Comparison of ENCODE assay signal across 9 cellular contexts in the genomic region with DNA sequence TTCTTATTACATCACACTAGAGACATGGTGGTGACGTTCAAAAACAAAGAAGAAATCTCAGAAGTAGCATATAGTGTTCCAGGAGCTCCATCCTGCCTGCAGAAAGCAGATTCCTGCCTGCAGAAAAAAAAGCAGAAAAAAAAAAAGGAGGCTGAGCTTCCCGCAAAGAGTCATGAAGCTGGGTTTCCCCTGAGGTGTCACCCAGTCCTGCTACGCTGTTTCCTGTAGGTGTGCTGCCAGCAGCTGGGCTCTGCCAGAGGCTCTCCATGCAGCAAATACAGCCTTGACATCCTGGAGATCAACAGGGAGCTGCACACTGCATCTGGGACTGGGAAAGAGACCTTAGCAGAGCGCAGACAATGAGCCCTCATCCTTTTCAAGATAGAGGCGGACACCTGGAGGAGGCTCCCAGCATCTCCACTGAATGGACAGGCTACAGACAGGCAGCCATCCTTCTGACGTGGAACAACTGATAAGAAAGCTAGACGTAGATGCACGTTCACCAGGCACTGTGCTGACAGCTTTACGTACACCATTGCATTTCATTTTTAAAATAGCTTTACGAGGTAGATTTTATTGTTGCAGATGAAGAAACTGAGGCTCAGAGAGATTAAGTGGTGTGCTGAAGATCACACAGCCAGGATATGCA.
DNase-seq lines count a peak whose midpoint lies in the region; ATAC-seq and TF ChIP-seq lines count a peak whose summit lies in the region.
"Had no signal": no experiment of that assay in that cellular context is flagged by ENCODE, and none has a peak within 500 bp of the region (broad histone marks: within the 10 kb centered on the region; RNA-seq: fewer than 3 reads in every experiment).

No MANE protein-coding gene starts in this region.

- no peak overlapping the region for H3K27ac ChIP-seq in lower lobe of right lung

- H3K36me3 ChIP-seq in lower lobe of right lung: no peaks in the 10 kb centered on the region

- intact Hi-C loops in lower lobe of right lung (cut with DNase I): no loop called here

- H3K27me3 Mint-ChIP-seq in stimulated activated naive CD8-positive, alpha-beta T cell treated with anti-CD3 and anti-CD28 coated beads, Interleukin-15, Interleukin-2, amounts not matched to agents 100 ng/mL and 50 ng/mL, for 24 hours: no peaks in the 10 kb centered on the region
- no peaks in the 10 kb centered on the region for H3K27me3 Mint-ChIP-seq in osteocyte (ENCODE audit: unreplicated experiment)

- peaks cover 69% of the 10 kb centered on the region for H3K4me1 Mint-ChIP-seq in stimulated activated naive CD8-positive, alpha-beta T cell treated with anti-CD3 and anti-CD28 coated beads, Interleukin-15, Interleukin-2, amounts not matched to agents 100 ng/mL and 50 ng/mL, for 24 hours (ENCODE audit: low read depth)
- no peaks in the 10 kb centered on the region for H3K4me1 Mint-ChIP-seq in osteocyte (ENCODE audit: unreplicated experiment)

- H3K9me3 Mint-ChIP-seq in activated naive CD4-positive, alpha-beta T cell treated with anti-CD3 and anti-CD28 coated beads, Interleukin-2, amount 50 U/mL, for 72 hours: peaks cover 4 to 9% of the 10 kb centered on the region in 2 donors
- H3K9me3 Mint-ChIP-seq in stimulated activated naive CD8-positive, alpha-beta T cell treated with anti-CD3 and anti-CD28 coated beads, Interleukin-15, Interleukin-2, amounts not matched to agents 100 ng/mL and 50 ng/mL, for 24 hours: peaks cover 4% of the 10 kb centered on the region
- no peaks in the 10 kb centered on the region for H3K9me3 Mint-ChIP-seq in osteocyte (ENCODE audit: unreplicated experiment)

- H3K4me3 Mint-ChIP-seq in stimulated activated naive CD8-positive, alpha-beta T cell treated with anti-CD3 and anti-CD28 coated beads, Interleukin-15, Interleukin-2, amounts not matched to agents 100 ng/mL and 50 ng/mL, for 24 hours: peak overlapping the region; percentile 28
- no peak overlapping the region for H3K4me3 Mint-ChIP-seq in osteocyte (ENCODE audit: unreplicated experiment)

- TF ChIP-seq CTCF in lower lobe of right lung (IDR thresholded peaks at IDR 0.05): no peak
- TF ChIP-seq CTCF in osteocyte (IDR thresholded peaks at IDR 0.05): no peak

- H3K27ac Mint-ChIP-seq in activated naive CD4-positive, alpha-beta T cell treated with anti-CD3 and anti-CD28 coated beads, Interleukin-2, amount 50 U/mL, for 72 hours: peak overlapping the region; percentile 83 to 96
- H3K27ac Mint-ChIP-seq in stimulated activated naive CD8-positive, alpha-beta T cell treated with anti-CD3 and anti-CD28 coated beads, Interleukin-15, Interleukin-2, amounts not matched to agents 100 ng/mL and 50 ng/mL, for 24 hours: peak overlapping the region; percentile 47
- no peak overlapping the region for H3K27ac Mint-ChIP-seq in osteocyte (ENCODE audit: unreplicated experiment)

- no peak overlapping the region for H3K4me3 ChIP-seq in lower lobe of right lung

- H3K27me3 ChIP-seq in lower lobe of right lung (ENCODE audit: low read depth): no peaks in the 10 kb centered on the region

- ATAC-seq in activated naive CD4-positive, alpha-beta T cell treated with anti-CD3 and anti-CD28 coated beads, Interleukin-2, amount 50 U/mL, for 72 hours: peak; percentile 77 to 78
- ATAC-seq in lower lobe of right lung (peak; percentile 27 to 35), HG03175 (IDR thresholded peaks at IDR 0.05; ENCODE audit: unreplicated experiment) (no peak)
- ATAC-seq: left colon had no signal

- no peaks in the 10 kb centered on the region for H3K9me3 ChIP-seq in lower lobe of right lung

- peaks cover 0 to 9% of the 10 kb centered on the region in 2 donors for H3K36me3 Mint-ChIP-seq in activated naive CD4-positive, alpha-beta T cell treated with anti-CD3 and anti-CD28 coated beads, Interleukin-2, amount 50 U/mL, for 72 hours
- H3K36me3 Mint-ChIP-seq in stimulated activated naive CD8-positive, alpha-beta T cell treated with anti-CD3 and anti-CD28 coated beads, Interleukin-15, Interleukin-2, amounts not matched to agents 100 ng/mL and 50 ng/mL, for 24 hours (ENCODE audit: low read depth): no peaks in the 10 kb centered on the region
- H3K36me3 Mint-ChIP-seq in osteocyte (ENCODE audit: unreplicated experiment): no peaks in the 10 kb centered on the region

- DNase-seq in NCI-H2171 treated with DMSO at 0.1 percent for 48 hours (lab: John Stamatoyannopoulos, UW) (peak; percentile 40), NCI-H2171 (lab: John Stamatoyannopoulos, UW) (no peak), lower lobe of right lung (no peak), DMS153 (lab: John Stamatoyannopoulos, UW) (no peak), osteocyte (ENCODE audit: extremely low spot score, unreplicated experiment) (no peak)
- DNase-seq in activated naive CD4-positive, alpha-beta T cell treated with anti-CD3 and anti-CD28 coated beads, Interleukin-2, amount 50 U/mL, for 72 hours (ENCODE audit: low spot score in 2 of 2): peak; percentile 49 to 67
- DNase-seq: left colon had no signal

- peaks cover 6% of the 10 kb centered on the region for H3K4me1 ChIP-seq in lower lobe of right lung

Comparison
In these comparisons a context has a peak if more than half of its experiments do, and no peak if none do; other contexts are left out.
1. DNase-seq: peak in NCI-H2171 treated with DMSO at 0.1 percent for 48 hours (single experiment) and activated naive CD4-positive, alpha-beta T cell treated with anti-CD3 and anti-CD28 coated beads, Interleukin-2, amount 50 U/mL, for 72 hours (2 of 2); none in NCI-H2171 (single experiment), lower lobe of right lung (single experiment), DMS153 (single experiment) and osteocyte (single experiment).